ENCODE assay signal across 1 cellular context in the genomic region with DNA sequence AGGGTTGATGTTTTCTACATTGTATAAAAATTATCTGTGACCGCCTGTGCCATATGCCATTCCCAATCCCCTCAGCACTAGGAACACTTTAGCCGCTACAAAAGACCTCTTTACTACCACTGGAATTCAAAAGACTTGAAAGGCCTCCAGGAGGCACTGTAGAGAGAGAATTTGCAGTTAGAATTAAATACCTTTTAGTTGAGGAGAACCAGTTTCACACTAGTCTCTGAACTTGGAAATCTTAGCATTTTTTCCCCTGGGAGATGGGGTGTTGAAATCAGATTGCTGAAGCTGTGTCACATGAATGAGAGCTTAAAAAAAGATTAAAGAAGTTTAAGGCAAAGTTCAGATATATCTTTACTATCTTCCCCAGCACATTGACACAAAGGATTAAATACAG.
TF ChIP-seq lines count a peak whose summit lies in the region.

No MANE protein-coding gene starts in this region.

TF ChIP-seq in GM12878, 131 proteins besides CTCF, POLR2A, EP300 and RAD21 (continued from another document):
- TF ChIP-seq ZNF592 (IDR thresholded peaks at IDR 0.05) (no peak), TBL1XR1 (IDR thresholded peaks at IDR 0.05; ENCODE audit: low read depth, low read length) (no peak), E2F4 (IDR thresholded peaks at IDR 0.05; ENCODE audit: low read depth, low read length) (no peak), ELK1 (IDR thresholded peaks at IDR 0.05; ENCODE audit: low read depth, low read length) (no peak), ESRRA (IDR thresholded peaks at IDR 0.05; ENCODE audit: low read length) (no peak), SUZ12 (IDR thresholded peaks at IDR 0.05; ENCODE audit: unreplicated experiment) (no peak), CEBPZ (IDR thresholded peaks at IDR 0.05; ENCODE audit: low read depth, low read length) (no peak), HCFC1 (IDR thresholded peaks at IDR 0.05; ENCODE audit: low read length) (no peak), ETV6 (conservative IDR thresholded peaks at IDR 0.05 in 1 of 2, IDR thresholded peaks at IDR 0.05 in 1 of 2; ENCODE audit: borderline replicate concordance in 1 of 2, low read depth in 1 of 2) (no peak), GATAD2B (conservative IDR thresholded peaks at IDR 0.05; ENCODE audit: low read depth) (no peak)
- TF ChIP-seq, protein P1, sequence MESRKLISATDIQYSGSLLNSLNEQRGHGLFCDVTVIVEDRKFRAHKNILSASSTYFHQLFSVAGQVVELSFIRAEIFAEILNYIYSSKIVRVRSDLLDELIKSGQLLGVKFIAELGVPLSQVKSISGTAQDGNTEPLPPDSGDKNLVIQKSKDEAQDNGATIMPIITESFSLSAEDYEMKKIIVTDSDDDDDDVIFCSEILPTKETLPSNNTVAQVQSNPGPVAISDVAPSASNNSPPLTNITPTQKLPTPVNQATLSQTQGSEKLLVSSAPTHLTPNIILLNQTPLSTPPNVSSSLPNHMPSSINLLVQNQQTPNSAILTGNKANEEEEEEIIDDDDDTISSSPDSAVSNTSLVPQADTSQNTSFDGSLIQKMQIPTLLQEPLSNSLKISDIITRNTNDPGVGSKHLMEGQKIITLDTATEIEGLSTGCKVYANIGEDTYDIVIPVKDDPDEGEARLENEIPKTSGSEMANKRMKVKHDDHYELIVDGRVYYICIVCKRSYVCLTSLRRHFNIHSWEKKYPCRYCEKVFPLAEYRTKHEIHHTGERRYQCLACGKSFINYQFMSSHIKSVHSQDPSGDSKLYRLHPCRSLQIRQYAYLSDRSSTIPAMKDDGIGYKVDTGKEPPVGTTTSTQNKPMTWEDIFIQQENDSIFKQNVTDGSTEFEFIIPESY (IDR thresholded peaks at IDR 0.05) = no peak
- TF ChIP-seq, protein P2, sequence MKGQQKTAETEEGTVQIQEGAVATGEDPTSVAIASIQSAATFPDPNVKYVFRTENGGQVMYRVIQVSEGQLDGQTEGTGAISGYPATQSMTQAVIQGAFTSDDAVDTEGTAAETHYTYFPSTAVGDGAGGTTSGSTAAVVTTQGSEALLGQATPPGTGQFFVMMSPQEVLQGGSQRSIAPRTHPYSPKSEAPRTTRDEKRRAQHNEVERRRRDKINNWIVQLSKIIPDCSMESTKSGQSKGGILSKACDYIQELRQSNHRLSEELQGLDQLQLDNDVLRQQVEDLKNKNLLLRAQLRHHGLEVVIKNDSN (IDR thresholded peaks at IDR 0.05; ENCODE audit: borderline replicate concordance, extremely low read length, insufficient read depth, low read depth, low read length) = no peak
TF ChIP-seq in GM12878: peak in this region for 0.
